Comparison of ENCODE assay signal across 11 cellular contexts in genomic region chr15:91135201-91136130, GRCh38. TPM values are rescaled to one million over a fixed set of nuclear protein-coding genes. Genes with fewer than 3 reads are reported as not detected.
DNase-seq lines count a peak whose midpoint lies in the region; ATAC-seq and TF ChIP-seq lines count a peak whose summit lies in the region.
"Had no signal": no experiment of that assay in that cellular context is flagged by ENCODE, and none has a peak within 500 bp of the region (broad histone marks: within the 10 kb centered on the region; RNA-seq: fewer than 3 reads in every experiment).

No MANE protein-coding gene starts in this region.

- H3K36me3 ChIP-seq in parathyroid adenoma (ENCODE audit: control insufficient read depth, insufficient read depth, low read length) = no peaks in the 10 kb centered on the region
- H3K36me3 ChIP-seq in A673 (ENCODE audit: insufficient read depth, low read length, poor library complexity, severe bottlenecking) = no peaks in the 10 kb centered on the region
- H3K36me3 ChIP-seq: HAP-1 had no signal

- POLR2A ChIA-PET in A673 (lab: Charles Lee; ENCODE audit: low non-redundant PET) = no interaction called here

- H3K27ac Mint-ChIP-seq in HFFc6 = no peak overlapping the region
- H3K27ac Mint-ChIP-seq in T-helper 2 cell treated with Interferon-gamma antibody and Interleukin-4, amounts not matched to agents 5 μg/mL and 100 μg/mL, for 36 hours = no peak overlapping the region

- TF ChIP-seq CTCF in HFFc6 (IDR thresholded peaks at IDR 0.05) (no peak), parathyroid adenoma (IDR thresholded peaks at IDR 0.05) (no peak), A673 (conservative IDR thresholded peaks at IDR 0.05; ENCODE audit: low read depth, low read length) (no peak)

- H3K4me1 Mint-ChIP-seq in HFFc6 (ENCODE audit: low read depth) = no peaks in the 10 kb centered on the region
- H3K4me1 Mint-ChIP-seq in T-helper 2 cell treated with Interferon-gamma antibody and Interleukin-4, amounts not matched to agents 5 μg/mL and 100 μg/mL, for 36 hours (ENCODE audit: low read depth) = no peaks in the 10 kb centered on the region

- no peaks in the 10 kb centered on the region; the same call in 1 of the 2 replicates for H3K9me3 Mint-ChIP-seq in HFFc6
- H3K9me3 Mint-ChIP-seq in T-helper 2 cell treated with Interferon-gamma antibody and Interleukin-4, amounts not matched to agents 5 μg/mL and 100 μg/mL, for 36 hours = no peaks in the 10 kb centered on the region

- BruUV-seq in A673 (replicated peaks; lab: Mats Ljungman, UMichigan) = no TSS peak

- peaks cover 4% of the 10 kb centered on the region for H3K4me1 ChIP-seq in parathyroid adenoma
- H3K4me1 ChIP-seq in A673 (ENCODE audit: insufficient read depth, low read length, poor library complexity, severe bottlenecking) = no peaks in the 10 kb centered on the region
- H3K4me1 ChIP-seq: HAP-1 had no signal

- no peaks in the 10 kb centered on the region for H3K36me3 Mint-ChIP-seq in HFFc6 (ENCODE audit: low read depth)
- H3K36me3 Mint-ChIP-seq in T-helper 2 cell treated with Interferon-gamma antibody and Interleukin-4, amounts not matched to agents 5 μg/mL and 100 μg/mL, for 36 hours (ENCODE audit: low read depth) = no peaks in the 10 kb centered on the region

- intact Hi-C loops in A673 (cut with micrococcal nuclease; ENCODE audit: unreplicated experiment) = loop anchor here (2.0 kb wide), 1 partner anchor 19 kb away; no protein-coding TSS in a partner anchor

- DNase-seq in GM19238 (ENCODE audit: insufficient read length, low spot score) = peak; percentile 33
- no peak for DNase-seq in HFFc6
- no peak for DNase-seq in T-helper 2 cell treated with Interferon-gamma antibody and Interleukin-4, amounts not matched to agents 5 μg/mL and 100 μg/mL, for 36 hours (ENCODE audit: low spot score)
- DNase-seq in A673 (ENCODE audit: low spot score) = no peak
- no peak for DNase-seq in activated CD4-positive, alpha-beta T cell treated with anti-CD3 and anti-CD28 coated beads for 48 hours
- DNase-seq: DMS79 treated with DMSO at 0.1 percent for 48 hours; stimulated activated CD4-positive, alpha-beta T cell treated with anti-CD3 and anti-CD28 coated beads, Interleukin-4, amount 100 ng/mL, for 4 hours had no signal

- H3K27me3 ChIP-seq in parathyroid adenoma (ENCODE audit: control insufficient read depth, insufficient read depth, low read length) (no peaks in the 10 kb centered on the region), A673 (replicated peaks; ENCODE audit: insufficient read depth, low read depth, low read length, poor library complexity) (peaks cover 4% of the 10 kb centered on the region)

- H3K27me3 Mint-ChIP-seq in HFFc6 (ENCODE audit: insufficient read depth) = peaks cover 4% of the 10 kb centered on the region
- H3K27me3 Mint-ChIP-seq in T-helper 2 cell treated with Interferon-gamma antibody and Interleukin-4, amounts not matched to agents 5 μg/mL and 100 μg/mL, for 36 hours (ENCODE audit: low read depth) = peaks cover 3% of the 10 kb centered on the region

- H3K79me2 ChIP-seq in parathyroid adenoma = no peaks in the 10 kb centered on the region

- H3K27ac ChIP-seq in parathyroid adenoma (peak overlapping the region; percentile 24), A673 (ENCODE audit: low read depth, low read length, poor library complexity, severe bottlenecking) (no peak overlapping the region)

- H3K4me2 ChIP-seq in parathyroid adenoma (ENCODE audit: low read length) = peak overlapping the region; percentile 47

- H3K9ac ChIP-seq in parathyroid adenoma = no peak overlapping the region

- no peaks in the 10 kb centered on the region for H3K9me3 ChIP-seq in parathyroid adenoma (ENCODE audit: control insufficient read depth, low read length)
- no peaks in the 10 kb centered on the region for H3K9me3 ChIP-seq in A673 (ENCODE audit: low read depth, low read length, poor library complexity, severe bottlenecking)
- H3K9me3 ChIP-seq: HAP-1 had no signal

- CTCF ChIA-PET in A673 (lab: Charles Lee) = no interaction called here

- ATAC-seq in HG03442 (IDR thresholded peaks at IDR 0.05; ENCODE audit: unreplicated experiment) = peak; percentile 95

- H3K4me3 ChIP-seq in parathyroid adenoma (ENCODE audit: low read depth, low read length) (no peak overlapping the region), A673 (ENCODE audit: low read depth, low read length, poor library complexity, severe bottlenecking) (no peak overlapping the region)
- H3K4me3 ChIP-seq: HAP-1 had no signal

- no peak overlapping the region for H2AFZ ChIP-seq in parathyroid adenoma

- peak overlapping the region; percentile 45; the same call in 1 of the 2 replicates for H3K4me3 Mint-ChIP-seq in HFFc6
- no peak overlapping the region for H3K4me3 Mint-ChIP-seq in T-helper 2 cell treated with Interferon-gamma antibody and Interleukin-4, amounts not matched to agents 5 μg/mL and 100 μg/mL, for 36 hours

RNA-seq across cellular contexts. Expression of gene SV2B, which starts 35.4 kb away (rescaled TPM):
- not detected for total RNA-seq in HFFc6 (2021; fragmentation: NEBNext Ultra II Directional; extraction: Animal tissue kit (Norgen Biotek cat#: 25700))
- 3.5 and 3.9 TPM in 2 replicates for total RNA-seq in A673 (2021)
- total RNA-seq: LHCN-M2 had no signal
